Comparison of ENCODE assay signal across 27 cellular contexts in the genomic region with DNA sequence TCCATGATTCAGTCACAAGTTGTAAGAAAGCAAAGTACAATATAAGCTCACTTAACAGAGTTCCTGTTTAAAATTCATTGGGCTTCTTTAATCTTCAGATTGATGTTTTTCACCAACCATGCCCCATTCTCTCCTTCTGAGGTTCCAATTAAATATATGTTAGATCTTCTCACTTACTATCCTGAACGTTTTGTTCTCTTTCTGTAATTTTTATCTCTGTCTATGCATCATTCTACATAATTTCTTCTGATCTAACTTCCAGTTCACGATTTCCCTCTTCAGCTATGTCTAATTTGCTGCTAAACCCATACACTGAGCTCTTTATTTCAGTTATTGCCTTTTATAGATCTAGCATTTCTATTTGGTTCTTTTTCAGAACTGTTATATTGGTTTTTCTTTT.
"Had no signal": no experiment of that assay in that cellular context is flagged by ENCODE, and none has a peak within 500 bp of the region (broad histone marks: within the 10 kb centered on the region; RNA-seq: fewer than 3 reads in every experiment).

No MANE protein-coding gene starts in this region.

- DNase-seq: activated CD4-positive, alpha-beta memory T cell treated with anti-CD3 and anti-CD28 coated beads, Interleukin-2, amount 10 ng/mL, durations not matched to agents 7 days and 5 days; activated CD4-positive, alpha-beta T cell treated with anti-CD3 and anti-CD28 coated beads for 1 hour; activated CD4-positive, alpha-beta T cell treated with anti-CD3 and anti-CD28 coated beads for 4 hours; activated CD4-positive, alpha-beta T cell treated with anti-CD3 and anti-CD28 coated beads, Interleukin-2, amount 10 ng/mL, durations not matched to agents 7 days and 5 days; activated CD4-positive, alpha-beta T cell treated with anti-CD3 and anti-CD28 coated beads, Interleukin-2, amount 50 U/mL, for 4 hours; activated CD8-positive, alpha-beta memory T cell treated with anti-CD3 and anti-CD28 coated beads, Interleukin-2, amount 50 U/mL, for 48 hours; activated gamma-delta T cell; activated naive CD4-positive, alpha-beta T cell; activated naive CD4-positive, alpha-beta T cell treated with anti-CD3 and anti-CD28 coated beads, Interleukin-2, amount 10 ng/mL, durations not matched to agents 7 days and 5 days; activated naive CD8-positive, alpha-beta T cell treated with anti-CD3 and anti-CD28 coated beads, Interleukin-2, amount 10 ng/mL, durations not matched to agents 7 days and 5 days; activated T-cell treated with anti-CD3 and anti-CD28 coated beads for 4 hours; activated T-cell treated with anti-CD3 and anti-CD28 coated beads, Interleukin-2, amount 50 U/mL, for 24 hours; activated T-cell treated with anti-CD3 and anti-CD28 coated beads, Interleukin-2, amount 50 U/mL, for 72 hours; central memory CD4-positive, alpha-beta T cell; cerebellar nuclear complex; colonic mucosa; effector CD8-positive, alpha-beta T cell; foreskin fibroblast; head of caudate nucleus; T-helper 2 cell had no signal

- H3K9me3 ChIP-seq: breast epithelium, colonic mucosa had no signal

- FAIRE-seq: frontal cortex had no signal

- ATAC-seq: activated naive CD4-positive, alpha-beta T cell treated with anti-CD3 and anti-CD28 coated beads, Interleukin-2, amount 50 U/mL, for 72 hours; activated T-cell treated with anti-CD3 and anti-CD28 coated beads, Interleukin-2, amount 50 U/mL, for 72 hours; esophagus mucosa; WTC11 had no signal

- H3K27ac ChIP-seq: ascending aorta, breast epithelium, cardiac muscle cell, colonic mucosa had no signal

- H3K36me3 ChIP-seq: ascending aorta, breast epithelium, cardiac muscle cell, colonic mucosa had no signal

- H3K4me1 ChIP-seq: breast epithelium, colonic mucosa had no signal

- H3K27me3 ChIP-seq: ascending aorta, breast epithelium, cardiac muscle cell, colonic mucosa had no signal

- H3K4me3 ChIP-seq: ascending aorta, breast epithelium, cardiac muscle cell, colonic mucosa had no signal
